In genomic region chr1:32065613-32066488, GRCh38 we compare ENCODE assay signal across 8 cellular contexts. TPM values are rescaled to one million over a fixed set of nuclear protein-coding genes. Genes with fewer than 3 reads are reported as not detected.
A peak's percentile ranks its signal among the peaks of the same experiment; 100 is the strongest.
DNase-seq lines count a peak whose midpoint lies in the region; ATAC-seq and TF ChIP-seq lines count a peak whose summit lies in the region.
"Not testable (repeated sequence)": the region's sequence is repeated elsewhere in the genome, so short reads cannot be mapped to it uniquely, and the experiment has no call there.

No MANE protein-coding gene starts in this region.

- TF ChIP-seq CTCF in A673 (conservative IDR thresholded peaks at IDR 0.05; ENCODE audit: low read depth, low read length); GM23338 (conservative IDR thresholded peaks at IDR 0.05; ENCODE audit: low read depth in 2 of 2); RWPE1 (conservative IDR thresholded peaks at IDR 0.05; ENCODE audit: low read depth); natural killer cell (IDR thresholded peaks at IDR 0.05); spleen (IDR thresholded peaks at IDR 0.05 in 8 of 11, conservative IDR thresholded peaks at IDR 0.05 in 3 of 11): not testable (repeated sequence)

- not testable (repeated sequence) for H3K36me3 ChIP-seq in A673 (ENCODE audit: insufficient read depth, low read length, poor library complexity, severe bottlenecking); GM23338 (ENCODE audit: insufficient read depth)
- H3K36me3 ChIP-seq in spleen = peaks cover 0 to 20% (median 3%) of the 10 kb centered on the region in 6 donors

- H3K36me3 Mint-ChIP-seq in GM23338 (ENCODE audit: low read depth) = peaks cover 21% of the 10 kb centered on the region; the same call in 2 of the 3 replicates
- H3K36me3 Mint-ChIP-seq in activated CD8-positive, alpha-beta memory T cell treated with anti-CD3 and anti-CD28 coated beads, Interleukin-2, amount 10 ng/mL, durations not matched to agents 7 days and 5 days = peaks cover 15% of the 10 kb centered on the region
- not testable (repeated sequence) for H3K36me3 Mint-ChIP-seq in natural killer cell

- H3K79me2 ChIP-seq in GM23338 (replicated peaks; ENCODE audit: insufficient read depth) = not testable (repeated sequence)

- not testable (repeated sequence) for BruUV-seq in A673 (replicated peaks; lab: Mats Ljungman, UMichigan)

- CTCF ChIA-PET in A673 (lab: Charles Lee) = not testable (repeated sequence)
- CTCF ChIA-PET in RWPE1 (lab: Yijun Ruan, JAX) = interaction anchor here (0.7 kb wide), 3 partner anchors 80 to 311 kb away, joined by 3 to 5 read pairs (median 5); no protein-coding TSS in a partner anchor
- CTCF ChIA-PET in activated CD8-positive, alpha-beta memory T cell treated with anti-CD3 and anti-CD28 coated beads, Interleukin-2, amount 10 ng/mL, durations not matched to agents 7 days and 5 days (lab: Charles Lee) = interaction anchor here (0.7 to 2.2 kb wide), 4 partner anchors 10 to 102 kb away, joined by 3 to 9 read pairs (median 4); partner anchors contain the start of gene KHDRBS1

- H4K20me1 ChIP-seq in GM23338 (replicated peaks; ENCODE audit: insufficient read depth) = peaks cover 12% of the 10 kb centered on the region

- intact Hi-C loops in A673 (cut with micrococcal nuclease; ENCODE audit: unreplicated experiment) = loop anchor here (10.0 kb wide), 1 partner anchor 101 kb away; no protein-coding TSS in a partner anchor
- intact Hi-C loops in natural killer cell (cut with micrococcal nuclease) = not testable (repeated sequence)
- intact Hi-C loops in spleen (cut with DNase I; ENCODE audit: low total_unique reads) = loop anchor here (10.0 kb wide), 1 partner anchor 51 kb away; the partner anchor contains the start of gene KHDRBS1

- not testable (repeated sequence) for H3K27me3 ChIP-seq in A673 (replicated peaks; ENCODE audit: insufficient read depth, low read depth, low read length, poor library complexity); GM23338 (ENCODE audit: insufficient read depth); spleen (replicated peaks in 1 of 7)

- H3K27me3 Mint-ChIP-seq in GM23338 (ENCODE audit: insufficient read depth, low read depth, poor library complexity) = peaks cover 27% of the 10 kb centered on the region
- not testable (repeated sequence) for H3K27me3 Mint-ChIP-seq in activated CD8-positive, alpha-beta memory T cell treated with anti-CD3 and anti-CD28 coated beads, Interleukin-2, amount 10 ng/mL, durations not matched to agents 7 days and 5 days; natural killer cell (ENCODE audit: low read depth in 2 of 2)

- TF ChIP-seq POLR2A in spleen (IDR thresholded peaks at IDR 0.05) = not testable (repeated sequence)

- H3K27ac ChIP-seq in A673 (ENCODE audit: low read depth, low read length, poor library complexity, severe bottlenecking) (peak overlapping the region; percentile 59), GM23338 (ENCODE audit: low read depth) (peak overlapping the region; percentile 39; the same call in 1 of the 2 replicates), RWPE1 (peak overlapping the region; percentile 74), cingulate gyrus (ENCODE audit: low read depth, low read length) (peak overlapping the region; percentile 10), spleen (peak overlapping the region in 7 of 8 donors; percentile 42 to 75 (median 61))

- H3K9me2 ChIP-seq in GM23338 (ENCODE audit: insufficient read depth) = not testable (repeated sequence)

- peaks cover 39% of the 10 kb centered on the region for H3K4me1 Mint-ChIP-seq in GM23338
- H3K4me1 Mint-ChIP-seq in activated CD8-positive, alpha-beta memory T cell treated with anti-CD3 and anti-CD28 coated beads, Interleukin-2, amount 10 ng/mL, durations not matched to agents 7 days and 5 days = peaks cover 18% of the 10 kb centered on the region
- peaks cover 0 to 13% of the 10 kb centered on the region in 2 donors for H3K4me1 Mint-ChIP-seq in natural killer cell

- H3K4me1 ChIP-seq in A673 (ENCODE audit: insufficient read depth, low read length, poor library complexity, severe bottlenecking) = peaks cover 49% of the 10 kb centered on the region
- peaks cover 25% of the 10 kb centered on the region for H3K4me1 ChIP-seq in GM23338 (ENCODE audit: insufficient read depth)
- H3K4me1 ChIP-seq in spleen = peaks cover 4 to 49% (median 18%) of the 10 kb centered on the region in 6 donors

- not testable (repeated sequence) for H3K4me3 ChIP-seq in A673 (ENCODE audit: low read depth, low read length, poor library complexity, severe bottlenecking); GM23338; spleen

- 56 to 68% (median 65%) methylated on average over 21 of the region's 21 CpGs for WGBS in spleen, 5 donors

- H3K27ac Mint-ChIP-seq in GM23338; activated CD8-positive, alpha-beta memory T cell treated with anti-CD3 and anti-CD28 coated beads, Interleukin-2, amount 10 ng/mL, durations not matched to agents 7 days and 5 days: not testable (repeated sequence)
- peak overlapping the region; percentile 64 to 76 for H3K27ac Mint-ChIP-seq in natural killer cell

- H3K4me3 Mint-ChIP-seq in GM23338; activated CD8-positive, alpha-beta memory T cell treated with anti-CD3 and anti-CD28 coated beads, Interleukin-2, amount 10 ng/mL, durations not matched to agents 7 days and 5 days: not testable (repeated sequence)
- peak overlapping the region; percentile 40 for H3K4me3 Mint-ChIP-seq in natural killer cell

- POLR2A ChIA-PET in A673 (lab: Charles Lee; ENCODE audit: low non-redundant PET) (interaction anchor here (0.5 to 0.7 kb wide), 3 partner anchors 9 to 62 kb away, joined by 3 to 5 read pairs (median 4); no protein-coding TSS in a partner anchor), RWPE1 (lab: Yijun Ruan, JAX; ENCODE audit: low non-redundant PET) (interaction anchor here (0.6 to 0.7 kb wide), 3 partner anchors 8 to 487 kb away, joined by 4 to 6 read pairs (median 5); no protein-coding TSS in a partner anchor)

- DNase-seq in A673 (ENCODE audit: low spot score); GM23338 (ENCODE audit: low spot score); RWPE1 (ENCODE audit: low spot score); activated CD8-positive, alpha-beta memory T cell treated with anti-CD3 and anti-CD28 coated beads, Interleukin-2, amount 10 ng/mL, durations not matched to agents 7 days and 5 days; natural killer cell; spleen: not testable (repeated sequence)
- DNase-seq in left lobe of liver (ENCODE audit: low spot score) = peak; percentile 49

- H3K9me3 ChIP-seq in A673 (ENCODE audit: low read depth, low read length, poor library complexity, severe bottlenecking); spleen: not testable (repeated sequence)

- H3K4me2 ChIP-seq in GM23338 = not testable (repeated sequence)

- H3F3A ChIP-seq in GM23338 (replicated peaks; ENCODE audit: low read depth) = not testable (repeated sequence)

- ATAC-seq in GM23338, natural killer cell: not testable (repeated sequence)
- ATAC-seq in activated CD8-positive, alpha-beta memory T cell treated with anti-CD3 and anti-CD28 coated beads, Interleukin-2, amount 10 ng/mL, durations not matched to agents 7 days and 5 days = peak; percentile 4
- ATAC-seq in left lobe of liver = peak; percentile 62

- H3K9me3 Mint-ChIP-seq in GM23338; activated CD8-positive, alpha-beta memory T cell treated with anti-CD3 and anti-CD28 coated beads, Interleukin-2, amount 10 ng/mL, durations not matched to agents 7 days and 5 days (ENCODE audit: low read depth); natural killer cell: not testable (repeated sequence)

- H2AFZ ChIP-seq in GM23338 = not testable (repeated sequence)

RNA-seq across cellular contexts. Expression of gene TMEM39B, which starts 6.9 kb away (rescaled TPM):
- total RNA-seq in A673 (2021) (30.4 and 32.4 TPM in 2 replicates), left lobe of liver (6.0 TPM), natural killer cell (10 to 100 TPM; 13.3 to 17.1 (median 15.8) TPM), spleen (10 to 100 TPM in 5 of 7 donors, 1 to 10 TPM in 2; 6.4 to 18.6 (median 16.0) TPM)
- 9.7 and 10.1 TPM in 2 replicates for total RNA-seq in GM23338 (2014; rRNA removed; shearing (Covaris generic))
- polyA plus RNA-seq in GM23338 (2016; fragmentation: Nextera tagmentation; extraction: Ambion mirVana) (17.8 and 18.3 TPM in 2 replicates), spleen (10 to 100 TPM; 10.5 to 12.0 (median 11.9) TPM)
- 10 to 100 TPM; 27.3 to 30.0 TPM for total RNA-seq in activated CD8-positive, alpha-beta memory T cell treated with anti-CD3 and anti-CD28 coated beads, Interleukin-2, amount 10 ng/mL, durations not matched to agents 7 days and 5 days

RNA-seq across cellular contexts. Expression of gene KPNA6, which starts 42.0 kb away (rescaled TPM):
- 96.8 and 97.4 TPM in 2 replicates for total RNA-seq in A673 (2021)
- 69.7 and 72.2 TPM in 2 replicates for total RNA-seq in GM23338 (2014; rRNA removed; shearing (Covaris generic))
- 27.5 and 28.6 TPM in 2 replicates for polyA plus RNA-seq in GM23338 (2016; fragmentation: Nextera tagmentation; extraction: Ambion mirVana)
- total RNA-seq in activated CD8-positive, alpha-beta memory T cell treated with anti-CD3 and anti-CD28 coated beads, Interleukin-2, amount 10 ng/mL, durations not matched to agents 7 days and 5 days = 10 to 100 TPM; 59.6 to 82.8 TPM
- total RNA-seq in left lobe of liver = 32.2 TPM
- 10 to 100 TPM; 48.6 to 59.0 (median 52.8) TPM for total RNA-seq in natural killer cell
- 10 to 100 TPM; 37.0 to 57.1 (median 50.2) TPM for total RNA-seq in spleen
- 1 to 10 TPM; 3.5 to 6.7 (median 4.0) TPM for polyA plus RNA-seq in spleen

RNA-seq across cellular contexts. Expression of gene KHDRBS1, which starts 52.2 kb away (rescaled TPM):
- total RNA-seq in A673 (2021) = 226 and 236 TPM in 2 replicates
- 251 and 263 TPM in 2 replicates for total RNA-seq in GM23338 (2014; rRNA removed; shearing (Covaris generic))
- polyA plus RNA-seq in GM23338 (2016; fragmentation: Nextera tagmentation; extraction: Ambion mirVana) = 184 and 191 TPM in 2 replicates
- 100 to 1,000 TPM; 166 to 183 TPM for total RNA-seq in activated CD8-positive, alpha-beta memory T cell treated with anti-CD3 and anti-CD28 coated beads, Interleukin-2, amount 10 ng/mL, durations not matched to agents 7 days and 5 days
- total RNA-seq in left lobe of liver = 24.1 TPM
- total RNA-seq in natural killer cell = 100 to 1,000 TPM; 107 to 112 (median 109) TPM
- 100 to 1,000 TPM in 3 of 7 donors, 10 to 100 TPM in 4; 69.9 to 109 (median 97.9) TPM for total RNA-seq in spleen
- 10 to 100 TPM; 63.8 to 80.6 (median 74.5) TPM for polyA plus RNA-seq in spleen

Comparison
In these comparisons a context has a peak if more than half of its experiments do, and no peak if none do; other contexts are left out.
1. H3K27ac ChIP-seq: peak in every context shown above with its lines; median percentile 74 in RWPE1; 61 in spleen; 59 in A673; 39 in GM23338; 10 in cingulate gyrus.